Comparison of ENCODE assay signal across 2 cellular contexts in genomic region chr19:45443462-45444317, GRCh38.
TF ChIP-seq lines count a peak whose summit lies in the region.

No MANE protein-coding gene starts in this region.

TF ChIP-seq in A549, 52 proteins besides CTCF, POLR2A, EP300 and RAD21:
- no peak for TF ChIP-seq KDM5A (IDR thresholded peaks at IDR 0.05)
- TF ChIP-seq FOSL2 (IDR thresholded peaks at IDR 0.05) = no peak
- peak; percentile 79 for TF ChIP-seq FOSL2 (CRISPR knock-in tag; IDR thresholded peaks at IDR 0.05)
- TF ChIP-seq, protein P1, sequence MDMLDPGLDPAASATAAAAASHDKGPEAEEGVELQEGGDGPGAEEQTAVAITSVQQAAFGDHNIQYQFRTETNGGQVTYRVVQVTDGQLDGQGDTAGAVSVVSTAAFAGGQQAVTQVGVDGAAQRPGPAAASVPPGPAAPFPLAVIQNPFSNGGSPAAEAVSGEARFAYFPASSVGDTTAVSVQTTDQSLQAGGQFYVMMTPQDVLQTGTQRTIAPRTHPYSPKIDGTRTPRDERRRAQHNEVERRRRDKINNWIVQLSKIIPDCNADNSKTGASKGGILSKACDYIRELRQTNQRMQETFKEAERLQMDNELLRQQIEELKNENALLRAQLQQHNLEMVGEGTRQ (IDR thresholded peaks at IDR 0.05) = no peak
- TF ChIP-seq HOXA7 (CRISPR knock-in tag; IDR thresholded peaks at IDR 0.05) = peak; percentile 80; the same call in 1 of the 2 replicates
- TF ChIP-seq HOXB13 (CRISPR knock-in tag; IDR thresholded peaks at IDR 0.05; ENCODE audit: low read depth) = no peak
- no peak for TF ChIP-seq KDM1A (IDR thresholded peaks at IDR 0.05; ENCODE audit: low read depth)
- peak; percentile 83 for TF ChIP-seq RFX5 (IDR thresholded peaks at IDR 0.05)
- peak; percentile 76 to 92; a peak in 3 of 4 replicates for TF ChIP-seq CEBPB (IDR thresholded peaks at IDR 0.05)
- no peak for TF ChIP-seq HEYL (CRISPR knock-in tag; IDR thresholded peaks at IDR 0.05)
- no peak for TF ChIP-seq JUNB (IDR thresholded peaks at IDR 0.05)
- TF ChIP-seq CBX2 (IDR thresholded peaks at IDR 0.05; ENCODE audit: borderline replicate concordance, low read depth) = no peak
- no peak for TF ChIP-seq BHLHE40 (IDR thresholded peaks at IDR 0.05; ENCODE audit: low read depth, low read length)
- peak; percentile 64; the same call in 1 of the 2 replicates for TF ChIP-seq TFCP2L1 (CRISPR knock-in tag; IDR thresholded peaks at IDR 0.05)
- no peak for TF ChIP-seq SREBF2 (IDR thresholded peaks at IDR 0.05)
- TF ChIP-seq, protein P2, sequence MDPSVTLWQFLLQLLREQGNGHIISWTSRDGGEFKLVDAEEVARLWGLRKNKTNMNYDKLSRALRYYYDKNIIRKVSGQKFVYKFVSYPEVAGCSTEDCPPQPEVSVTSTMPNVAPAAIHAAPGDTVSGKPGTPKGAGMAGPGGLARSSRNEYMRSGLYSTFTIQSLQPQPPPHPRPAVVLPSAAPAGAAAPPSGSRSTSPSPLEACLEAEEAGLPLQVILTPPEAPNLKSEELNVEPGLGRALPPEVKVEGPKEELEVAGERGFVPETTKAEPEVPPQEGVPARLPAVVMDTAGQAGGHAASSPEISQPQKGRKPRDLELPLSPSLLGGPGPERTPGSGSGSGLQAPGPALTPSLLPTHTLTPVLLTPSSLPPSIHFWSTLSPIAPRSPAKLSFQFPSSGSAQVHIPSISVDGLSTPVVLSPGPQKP (IDR thresholded peaks at IDR 0.05; ENCODE audit: low read depth, low read length) = no peak
- no peak for TF ChIP-seq EHMT2 (IDR thresholded peaks at IDR 0.05; ENCODE audit: low read depth)
- no peak for TF ChIP-seq HDAC2 (IDR thresholded peaks at IDR 0.05)
- TF ChIP-seq MYC (IDR thresholded peaks at IDR 0.05; ENCODE audit: borderline replicate concordance, low read length) = peak; percentile 47; the same call in 1 of the 2 replicates
- TF ChIP-seq REST (IDR thresholded peaks at IDR 0.05) = no peak
- no peak for TF ChIP-seq HOXB5 (CRISPR knock-in tag; IDR thresholded peaks at IDR 0.05)
- peak; percentile 12; the same call in 1 of the 2 replicates for TF ChIP-seq GATA3 (IDR thresholded peaks at IDR 0.05; ENCODE audit: borderline replicate concordance)
- TF ChIP-seq, protein P3, sequence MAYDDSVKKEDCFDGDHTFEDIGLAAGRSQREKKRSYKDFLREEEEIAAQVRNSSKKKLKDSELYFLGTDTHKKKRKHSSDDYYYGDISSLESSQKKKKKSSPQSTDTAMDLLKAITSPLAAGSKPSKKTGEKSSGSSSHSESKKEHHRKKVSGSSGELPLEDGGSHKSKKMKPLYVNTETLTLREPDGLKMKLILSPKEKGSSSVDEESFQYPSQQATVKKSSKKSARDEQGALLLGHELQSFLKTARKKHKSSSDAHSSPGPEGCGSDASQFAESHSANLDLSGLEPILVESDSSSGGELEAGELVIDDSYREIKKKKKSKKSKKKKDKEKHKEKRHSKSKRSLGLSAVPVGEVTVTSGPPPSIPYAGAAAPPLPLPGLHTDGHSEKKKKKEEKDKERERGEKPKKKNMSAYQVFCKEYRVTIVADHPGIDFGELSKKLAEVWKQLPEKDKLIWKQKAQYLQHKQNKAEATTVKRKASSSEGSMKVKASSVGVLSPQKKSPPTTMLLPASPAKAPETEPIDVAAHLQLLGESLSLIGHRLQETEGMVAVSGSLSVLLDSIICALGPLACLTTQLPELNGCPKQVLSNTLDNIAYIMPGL (CRISPR knock-in tag; IDR thresholded peaks at IDR 0.05; ENCODE audit: borderline replicate concordance) = no peak
- TF ChIP-seq POLR2AphosphoS2 (conservative IDR thresholded peaks at IDR 0.05; ENCODE audit: low read length) = no peak
- 0 out of 3 replicates have a peak, but pooled peaks have one; percentile 5 for TF ChIP-seq SMC3 (IDR thresholded peaks at IDR 0.05)
- peak in 1 of 2 experiments; percentile 81; a peak in 2 of 5 replicates for TF ChIP-seq JUN (IDR thresholded peaks at IDR 0.05)
- TF ChIP-seq, protein P4, sequence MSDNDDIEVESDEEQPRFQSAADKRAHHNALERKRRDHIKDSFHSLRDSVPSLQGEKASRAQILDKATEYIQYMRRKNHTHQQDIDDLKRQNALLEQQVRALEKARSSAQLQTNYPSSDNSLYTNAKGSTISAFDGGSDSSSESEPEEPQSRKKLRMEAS (IDR thresholded peaks at IDR 0.05) = peak; percentile 56
- TF ChIP-seq FOXS1 (CRISPR knock-in tag; IDR thresholded peaks at IDR 0.05) = peak; percentile 72; the same call in 1 of the 2 replicates
- peak; percentile 20; the same call in 1 of the 2 replicates for TF ChIP-seq RARB (CRISPR knock-in tag; IDR thresholded peaks at IDR 0.05)
- TF ChIP-seq TP53 (CRISPR knock-in tag; IDR thresholded peaks at IDR 0.05) = peak; percentile 21; the same call in 1 of the 2 replicates
- no peak for TF ChIP-seq RNF2 (IDR thresholded peaks at IDR 0.05; ENCODE audit: borderline replicate concordance, low read depth)
- TF ChIP-seq CBX8 (IDR thresholded peaks at IDR 0.05) = no peak
- peak; percentile 69 for TF ChIP-seq EHF (CRISPR knock-in tag; IDR thresholded peaks at IDR 0.05)
- no peak for TF ChIP-seq ZSCAN20 (CRISPR knock-in tag; IDR thresholded peaks at IDR 0.05)

TF ChIP-seq in H1, 55 proteins besides CTCF, POLR2A, EP300 and RAD21:
- TF ChIP-seq PHF8 (conservative IDR thresholded peaks at IDR 0.05; ENCODE audit: low read depth, low read length) (peak; percentile 38; the same call in 1 of the 2 replicates), TBP (IDR thresholded peaks at IDR 0.05; ENCODE audit: low read depth, low read length) (peak; percentile 31; the same call in 1 of the 2 replicates), RBBP5 (IDR thresholded peaks at IDR 0.05; ENCODE audit: borderline replicate concordance, low read depth, low read length) (peak; percentile 71; the same call in 1 of the 2 replicates), CREB1 (IDR thresholded peaks at IDR 0.05) (peak; percentile 86), KDM4A (IDR thresholded peaks at IDR 0.05; ENCODE audit: low read depth, low read length, severe bottlenecking) (peak; percentile 68), HDAC2 (IDR thresholded peaks at IDR 0.05; ENCODE audit: borderline replicate concordance in 1 of 2, low read depth in 2 of 2, low read length in 2 of 2) (0 out of 4 replicates have a peak, but pooled peaks of 1 of the 2 experiments have one; percentile 66), YY1 (IDR thresholded peaks at IDR 0.05; ENCODE audit: low read depth, low read length) (0 out of 2 replicates have a peak, but pooled peaks have one; percentile 5), TAF1 (IDR thresholded peaks at IDR 0.05; ENCODE audit: low read depth, low read length) (peak; percentile 66; the same call in 1 of the 2 replicates), KDM5A (IDR thresholded peaks at IDR 0.05; ENCODE audit: low read length) (no peak), NRF1 (IDR thresholded peaks at IDR 0.05; ENCODE audit: low read depth, low read length) (no peak), SUZ12 (IDR thresholded peaks at IDR 0.05; ENCODE audit: low read length) (no peak), CEBPB (IDR thresholded peaks at IDR 0.05; ENCODE audit: low read depth, low read length) (peak; percentile 85), RXRA (IDR thresholded peaks at IDR 0.05; ENCODE audit: insufficient read depth, low read depth, low read length) (no peak), EGR1 (IDR thresholded peaks at IDR 0.05; ENCODE audit: borderline replicate concordance, low read depth, low read length) (0 out of 2 replicates have a peak, but pooled peaks have one; percentile 43), SP1 (IDR thresholded peaks at IDR 0.05; ENCODE audit: low read depth, low read length) (peak; percentile 62; the same call in 1 of the 2 replicates), HDAC6 (IDR thresholded peaks at IDR 0.05; ENCODE audit: low read depth, low read length) (no peak), SIN3A (conservative IDR thresholded peaks at IDR 0.05 in 1 of 2, IDR thresholded peaks at IDR 0.05 in 1 of 2; ENCODE audit: low read depth in 1 of 2, low read length in 2 of 2) (no peak), CHD2 (IDR thresholded peaks at IDR 0.05; ENCODE audit: low read length) (no peak), POLR2AphosphoS5 (IDR thresholded peaks at IDR 0.05; ENCODE audit: low read depth, low read length) (peak; percentile 85)
- TF ChIP-seq, protein P1 (IDR thresholded peaks at IDR 0.05; ENCODE audit: low read length) = 0 out of 2 replicates have a peak, but pooled peaks have one; percentile 28
- TF ChIP-seq, protein P5, sequence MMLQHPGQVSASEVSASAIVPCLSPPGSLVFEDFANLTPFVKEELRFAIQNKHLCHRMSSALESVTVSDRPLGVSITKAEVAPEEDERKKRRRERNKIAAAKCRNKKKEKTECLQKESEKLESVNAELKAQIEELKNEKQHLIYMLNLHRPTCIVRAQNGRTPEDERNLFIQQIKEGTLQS (IDR thresholded peaks at IDR 0.05; ENCODE audit: insufficient read depth, low read depth, low read length) = no peak
- TF ChIP-seq, protein P4 (IDR thresholded peaks at IDR 0.05) = peak; percentile 35; the same call in 1 of the 2 replicates
- TF ChIP-seq, protein P6, sequence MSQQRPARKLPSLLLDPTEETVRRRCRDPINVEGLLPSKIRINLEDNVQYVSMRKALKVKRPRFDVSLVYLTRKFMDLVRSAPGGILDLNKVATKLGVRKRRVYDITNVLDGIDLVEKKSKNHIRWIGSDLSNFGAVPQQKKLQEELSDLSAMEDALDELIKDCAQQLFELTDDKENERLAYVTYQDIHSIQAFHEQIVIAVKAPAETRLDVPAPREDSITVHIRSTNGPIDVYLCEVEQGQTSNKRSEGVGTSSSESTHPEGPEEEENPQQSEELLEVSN (IDR thresholded peaks at IDR 0.05) = peak; percentile 18; the same call in 1 of the 2 replicates
